Comparison of ENCODE assay signal across 8 cellular contexts in genomic region chr10:90751107-90751997, GRCh38.
DNase-seq lines count a peak whose midpoint lies in the region; ATAC-seq and TF ChIP-seq lines count a peak whose summit lies in the region.

No MANE protein-coding gene starts in this region.

- no peaks in the 10 kb centered on the region for H3K27me3 ChIP-seq in cardiac muscle cell
- peaks cover 9% of the 10 kb centered on the region for H3K27me3 ChIP-seq in adrenal gland

- H3K9me3 ChIP-seq in cardiac muscle cell (ENCODE audit: low read depth), result no peaks in the 10 kb centered on the region
- H3K9me3 ChIP-seq in adrenal gland (replicated peaks in 1 of 3), result no peaks in the 10 kb centered on the region

- no peaks in the 10 kb centered on the region for H3K4me1 ChIP-seq in cardiac muscle cell (ENCODE audit: low read depth)
- no peaks in the 10 kb centered on the region for H3K4me1 ChIP-seq in adrenal gland (replicated peaks in 1 of 2)

- intact Hi-C loops in cardiac septum (cut with DNase I) (loop anchor here (5.0 kb wide), 1 partner anchor 111 kb away; no protein-coding TSS in a partner anchor), adrenal gland (cut with DNase I) (loop anchor here in 1 of 2 donors (2.0 kb wide), 1 partner anchor 111 kb away; no protein-coding TSS in a partner anchor)

- H3K27ac ChIP-seq in cardiac muscle cell (no peak overlapping the region), adrenal gland (no peak overlapping the region)

- peak; percentile 79 for TF ChIP-seq CTCF in cardiac muscle cell (IDR thresholded peaks at IDR 0.05; ENCODE audit: low read depth, low read length)
- peak; percentile 57 to 80 (median 69) for TF ChIP-seq CTCF in adrenal gland (IDR thresholded peaks at IDR 0.05)

- 12 to 22% (median 18%) methylated on average over 4 of the region's 4 CpGs for WGBS in adrenal gland, 4 donors

- peak; percentile 70 for ATAC-seq in HG02870 (IDR thresholded peaks at IDR 0.05; ENCODE audit: unreplicated experiment)
- ATAC-seq in GM18520 (IDR thresholded peaks at IDR 0.05; ENCODE audit: unreplicated experiment), result no peak

- DNase-seq in cardiac muscle cell (ENCODE audit: low read depth in 1 of 2, low spot score in 1 of 2) (peak; percentile 58 to 61), cardiac septum (ENCODE audit: low spot score) (no peak), OCI-M1 (lab: John Stamatoyannopoulos, UW) (peak; percentile 79), adrenal gland (peak in 6 of 7 donors; percentile 25 to 66 (median 39)), inferior parietal cortex (ENCODE audit: extremely low spot score) (peak; percentile 53)
- peak; percentile 9 for DNase-seq in stimulated activated CD4-positive, alpha-beta T cell treated with anti-CD3 and anti-CD28 coated beads, Interleukin-2, amount 100 ng/mL, for 4 hours (ENCODE audit: low read depth)

- H3K36me3 ChIP-seq in cardiac muscle cell (no peaks in the 10 kb centered on the region), adrenal gland (replicated peaks in 1 of 2) (no peaks in the 10 kb centered on the region)

- no peak for TF ChIP-seq POLR2A in adrenal gland (IDR thresholded peaks at IDR 0.05)

- no peak overlapping the region for H3K4me3 ChIP-seq in cardiac muscle cell
- H3K4me3 ChIP-seq in adrenal gland, result no peak overlapping the region
